8 cellular contexts compared by ENCODE assay signal in genomic region chrX:130082244-130083106, GRCh38. TPM values are rescaled to one million over a fixed set of nuclear protein-coding genes. Genes with fewer than 3 reads are reported as not detected.
DNase-seq lines count a peak whose midpoint lies in the region; ATAC-seq and TF ChIP-seq lines count a peak whose summit lies in the region.

No MANE protein-coding gene starts in this region.

- 25 to 50% methylated on average over 20 to 27 of the region's 28 CpGs for WGBS in tibial nerve, 2 donors

- peak overlapping the region in 3 of 4 donors; percentile 42 to 71 (median 70) for H3K27ac ChIP-seq in tibial nerve

- H3K4me1 Mint-ChIP-seq in T-cell = peaks cover 52 to 73% (median 68%) of the 10 kb centered on the region in 3 donors
- peaks cover 63% of the 10 kb centered on the region for H3K4me1 Mint-ChIP-seq in activated naive CD8-positive, alpha-beta T cell treated with anti-CD3 and anti-CD28 coated beads, Interleukin-2, amount 50 U/mL, for 24 hours
- H3K4me1 Mint-ChIP-seq in naive thymus-derived CD8-positive, alpha-beta T cell = peaks cover 12 to 75% (median 44%) of the 10 kb centered on the region in 4 donors

- H3K36me3 Mint-ChIP-seq in T-cell = peaks cover 5% of the 10 kb centered on the region
- no peaks in the 10 kb centered on the region for H3K36me3 Mint-ChIP-seq in activated naive CD8-positive, alpha-beta T cell treated with anti-CD3 and anti-CD28 coated beads, Interleukin-2, amount 50 U/mL, for 24 hours (ENCODE audit: low read depth)
- peaks cover 0 to 8% (median 0%) of the 10 kb centered on the region in 3 donors for H3K36me3 Mint-ChIP-seq in naive thymus-derived CD8-positive, alpha-beta T cell

- no peaks in the 10 kb centered on the region for H3K27me3 ChIP-seq in tibial nerve

- POLR2A ChIA-PET in T-cell (lab: Charles Lee) = interaction anchor here in 1 of 2 donors (0.5 kb wide), 1 partner anchor 9 kb away, joined by 3 read pairs; no protein-coding TSS in a partner anchor
- POLR2A ChIA-PET in naive thymus-derived CD8-positive, alpha-beta T cell (lab: Charles Lee) = interaction anchor here (0.8 to 4.1 kb wide), 9 partner anchors 10 to 186 kb away, joined by 3 to 46 read pairs (median 4); no protein-coding TSS in a partner anchor

- peak overlapping the region in 2 of 4 donors; percentile 12 to 21 for H3K4me3 ChIP-seq in tibial nerve

- H3K9me3 Mint-ChIP-seq in T-cell = no peaks in the 10 kb centered on the region
- no peaks in the 10 kb centered on the region for H3K9me3 Mint-ChIP-seq in activated naive CD8-positive, alpha-beta T cell treated with anti-CD3 and anti-CD28 coated beads, Interleukin-2, amount 50 U/mL, for 24 hours
- H3K9me3 Mint-ChIP-seq in naive thymus-derived CD8-positive, alpha-beta T cell = no peaks in the 10 kb centered on the region

- no peak for TF ChIP-seq EP300 in tibial nerve (IDR thresholded peaks at IDR 0.05)

- peaks cover 0 to 6% of the 10 kb centered on the region in 2 donors for H3K27me3 Mint-ChIP-seq in T-cell
- no peaks in the 10 kb centered on the region for H3K27me3 Mint-ChIP-seq in activated naive CD8-positive, alpha-beta T cell treated with anti-CD3 and anti-CD28 coated beads, Interleukin-2, amount 50 U/mL, for 24 hours
- H3K27me3 Mint-ChIP-seq in naive thymus-derived CD8-positive, alpha-beta T cell = no peaks in the 10 kb centered on the region

- no peaks in the 10 kb centered on the region for H3K9me3 ChIP-seq in tibial nerve

- CTCF ChIA-PET in T-cell (lab: Charles Lee) = interaction anchor here (0.6 to 3.9 kb wide), 10 partner anchors 10 to 834 kb away, joined by 3 to 34 read pairs (median 4); no protein-coding TSS in a partner anchor

- peaks cover 0 to 38% (median 10%) of the 10 kb centered on the region in 4 donors for H3K4me1 ChIP-seq in tibial nerve

- H3K4me3 Mint-ChIP-seq in T-cell = peak overlapping the region; percentile 78 to 90 (median 82)
- peak overlapping the region; percentile 43 for H3K4me3 Mint-ChIP-seq in activated naive CD8-positive, alpha-beta T cell treated with anti-CD3 and anti-CD28 coated beads, Interleukin-2, amount 50 U/mL, for 24 hours
- H3K4me3 Mint-ChIP-seq in naive thymus-derived CD8-positive, alpha-beta T cell = peak overlapping the region; percentile 80 to 94 (median 85)

- peak in 3 of 5 experiments; percentile 8 to 37 (median 34) for TF ChIP-seq CTCF in tibial nerve (IDR thresholded peaks at IDR 0.05)

- peak overlapping the region; percentile 87 to 89 for H3K27ac Mint-ChIP-seq in T-cell
- H3K27ac Mint-ChIP-seq in activated naive CD8-positive, alpha-beta T cell treated with anti-CD3 and anti-CD28 coated beads, Interleukin-2, amount 50 U/mL, for 24 hours = peak overlapping the region; percentile 80
- H3K27ac Mint-ChIP-seq in naive thymus-derived CD8-positive, alpha-beta T cell = peak overlapping the region; percentile 83 to 97 (median 94)

- H3K36me3 ChIP-seq in tibial nerve = no peaks in the 10 kb centered on the region

- DNase-seq in T-cell (peak in 33 of 34 experiments; percentile 43 to 71 (median 57)), tibial nerve (ENCODE audit: low spot score in 2 of 2) (no peak), NCI-H2081 (lab: John Stamatoyannopoulos, UW) (no peak), cerebellum (ENCODE audit: low spot score) (no peak)
- DNase-seq in activated naive CD8-positive, alpha-beta T cell treated with anti-CD3 and anti-CD28 coated beads, Interleukin-2, amount 50 U/mL, for 24 hours = peak; percentile 67
- peak; percentile 27 to 79 (median 63) for DNase-seq in naive thymus-derived CD8-positive, alpha-beta T cell

- peak; percentile 60 for ATAC-seq in GM18520 (IDR thresholded peaks at IDR 0.05; ENCODE audit: unreplicated experiment)
- peak; percentile 57 for ATAC-seq in HG02970 (IDR thresholded peaks at IDR 0.05; ENCODE audit: low FRiP score, unreplicated experiment)
- peak; percentile 67 to 80 (median 71) for ATAC-seq in T-cell (replicated peaks in 1 of 4)
- ATAC-seq in activated naive CD8-positive, alpha-beta T cell treated with anti-CD3 and anti-CD28 coated beads, Interleukin-2, amount 50 U/mL, for 24 hours = peak; percentile 65
- ATAC-seq in naive thymus-derived CD8-positive, alpha-beta T cell = peak; percentile 66 to 78

- TF ChIP-seq POLR2A in tibial nerve (IDR thresholded peaks at IDR 0.05) = no peak

RNA-seq across cellular contexts. Expression of gene ELF4, which starts 27.8 kb away (rescaled TPM):
- total RNA-seq in T-cell (10 to 100 TPM; 30.0 to 35.6 (median 30.6) TPM), tibial nerve (10 to 100 TPM in 2 of 4 donors, 1 to 10 TPM in 2; 8.2 to 11.7 (median 10.2) TPM), cerebellum (0.54 TPM)
- 10 to 100 TPM; 17.9 to 18.2 TPM for total RNA-seq in naive thymus-derived CD8-positive, alpha-beta T cell
- polyA plus RNA-seq in naive thymus-derived CD8-positive, alpha-beta T cell = 10 to 100 TPM in 1 of 3 donors, 1 to 10 TPM in 2; 7.7 to 10.9 (median 9.2) TPM

Comparison
In these comparisons a context has a peak if more than half of its experiments do, and no peak if none do; other contexts are left out.
1. DNase-seq: peak in T-cell (33 of 34), activated naive CD8-positive, alpha-beta T cell treated with anti-CD3 and anti-CD28 coated beads, Interleukin-2, amount 50 U/mL, for 24 hours (single experiment) and naive thymus-derived CD8-positive, alpha-beta T cell (10 of 10); none in tibial nerve (0 of 2), NCI-H2081 (0 of 2) and cerebellum (single experiment).
2. Peak in every context shown above with its lines, with median percentiles within 50 percentile points of each other: ATAC-seq, H3K27ac Mint-ChIP-seq and H3K4me3 Mint-ChIP-seq.